8 cellular contexts compared by ENCODE assay signal in the genomic region with DNA sequence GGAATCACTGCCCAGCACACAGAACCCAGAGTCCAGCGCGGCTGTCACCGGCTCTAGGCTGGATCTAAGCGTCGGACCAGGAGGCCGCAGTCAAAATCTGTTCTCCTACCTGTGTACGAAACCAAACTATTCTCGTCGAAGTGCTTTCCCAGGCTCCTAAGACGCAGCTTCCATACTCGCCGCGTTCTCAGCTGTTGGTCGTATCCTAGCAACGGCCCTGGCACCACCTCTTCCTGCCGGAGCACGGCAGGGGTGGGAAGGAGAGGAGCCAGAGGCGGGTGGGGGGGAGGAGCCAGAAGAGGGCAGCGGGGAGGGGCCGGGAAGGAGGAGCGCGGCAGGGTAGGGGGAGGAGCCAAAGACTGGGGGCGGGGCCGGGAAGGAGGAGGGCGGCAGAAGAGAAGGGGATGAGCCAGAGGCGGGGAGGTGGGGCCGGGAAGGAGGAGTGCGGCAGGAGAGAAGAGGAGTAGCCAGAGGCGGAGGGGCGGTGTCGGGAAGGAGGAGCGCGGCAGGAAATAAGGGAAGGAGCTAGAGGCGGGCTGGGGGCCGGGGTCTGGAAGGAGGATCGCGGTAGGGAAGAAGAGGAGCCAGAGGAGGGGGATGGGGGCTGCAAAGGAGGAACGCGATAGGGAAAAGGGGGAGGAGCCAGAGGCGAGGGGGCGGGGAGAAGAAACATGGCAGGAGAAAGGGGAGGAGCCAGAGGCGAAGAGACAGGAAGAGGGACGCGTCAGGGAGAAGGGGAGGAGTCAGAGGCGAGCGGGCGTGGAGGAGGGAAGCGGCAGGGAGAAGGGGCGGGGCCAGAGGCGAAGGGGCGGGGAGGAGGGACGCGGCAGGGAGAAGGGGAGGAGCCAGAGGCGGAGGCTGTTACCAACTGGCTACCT. TPM values are rescaled to one million over a fixed set of nuclear protein-coding genes. Genes with fewer than 3 reads are reported as not detected.
DNase-seq lines count a peak whose midpoint lies in the region; ATAC-seq and TF ChIP-seq lines count a peak whose summit lies in the region.

IQUB (minus strand) TSS at position 213 of the 878 bp plus-strand sequence. CDS start 22,255 bp downstream, outside the sequence.

- peaks cover 16% of the 10 kb centered on the region for H3K27me3 Mint-ChIP-seq in WTC11 (ENCODE audit: low read depth)

- TF ChIP-seq CTCF in AG04449 (IDR thresholded peaks at IDR 0.05; ENCODE audit: insufficient read depth, low read length, missing control alignments) (no peak), WTC11 (IDR thresholded peaks at IDR 0.05) (no peak), cardiac fibroblast (IDR thresholded peaks at IDR 0.05; ENCODE audit: low read depth, low read length) (no peak)

- POLR2A ChIA-PET in AG04449 (lab: Yijun Ruan, JAX) = interaction anchor here (0.5 kb wide), 1 partner anchor 1603 kb away, joined by 3 read pairs; no protein-coding TSS in a partner anchor
- POLR2A ChIA-PET in WTC11 (lab: Charles Lee) = interaction anchor here (0.6 to 1.0 kb wide), 3 partner anchors 23 to 290 kb away, joined by 3 to 4 read pairs (median 3); partner anchors contain the start of genes NDUFA5 and WASL

- peak; percentile 76 for DNase-seq in AG04449 (ENCODE audit: low read depth, low spot score)
- DNase-seq in NCI-H2227 (lab: John Stamatoyannopoulos, UW; ENCODE audit: unreplicated experiment) = peak; percentile 98
- peak; percentile 98 for DNase-seq in WTC11 (ENCODE audit: low spot score)
- DNase-seq in cardiac fibroblast (ENCODE audit: low read depth in 2 of 2) = peak; percentile 98
- peak; percentile 93 for DNase-seq in inferior parietal cortex (ENCODE audit: extremely low spot score)
- DNase-seq in smooth muscle cell of the brain vasculature (ENCODE audit: low read depth, low spot score) = peak; percentile 89

- H3K4me3 Mint-ChIP-seq in WTC11 = peak within 1 kb of the TSS; percentile 84

- H3K4me3 ChIP-seq in AG04449 (ENCODE audit: low read depth, low read length) = peak within 1 kb of the TSS; percentile 69
- peak within 1 kb of the TSS; percentile 66 to 73 for H3K4me3 ChIP-seq in cardiac fibroblast (replicated peaks in 1 of 2; ENCODE audit: low read depth in 2 of 2, low read length in 2 of 2)

- no peaks in the 10 kb centered on the region for H3K9me3 Mint-ChIP-seq in WTC11

- no peaks in the 10 kb centered on the region for H3K36me3 Mint-ChIP-seq in WTC11

- CTCF ChIA-PET in AG04449 (lab: Yijun Ruan, JAX) = interaction anchor here (0.7 to 2.0 kb wide), 5 partner anchors 37 to 102 kb away, joined by 3 to 21 read pairs (median 4); no protein-coding TSS in a partner anchor
- CTCF ChIA-PET in WTC11 (lab: Charles Lee) = interaction anchor here (0.6 to 2.6 kb wide), 6 partner anchors 23 to 1184 kb away, joined by 3 to 31 read pairs (median 3); partner anchors contain the start of gene NDUFA5

- ATAC-seq in GM18907 (IDR thresholded peaks at IDR 0.05; ENCODE audit: unreplicated experiment) = peak; percentile 78
- peak; percentile 74 for ATAC-seq in HG03139 (IDR thresholded peaks at IDR 0.05; ENCODE audit: unreplicated experiment)
- peak; percentile 88 for ATAC-seq in WTC11

- peaks cover 17% of the 10 kb centered on the region for H3K4me1 Mint-ChIP-seq in WTC11

- H3K27ac Mint-ChIP-seq in WTC11 = peak within 1 kb of the TSS; percentile 88

TF ChIP-seq in WTC11, 78 proteins besides CTCF, POLR2A, EP300 and RAD21:
- TF ChIP-seq, protein P1, sequence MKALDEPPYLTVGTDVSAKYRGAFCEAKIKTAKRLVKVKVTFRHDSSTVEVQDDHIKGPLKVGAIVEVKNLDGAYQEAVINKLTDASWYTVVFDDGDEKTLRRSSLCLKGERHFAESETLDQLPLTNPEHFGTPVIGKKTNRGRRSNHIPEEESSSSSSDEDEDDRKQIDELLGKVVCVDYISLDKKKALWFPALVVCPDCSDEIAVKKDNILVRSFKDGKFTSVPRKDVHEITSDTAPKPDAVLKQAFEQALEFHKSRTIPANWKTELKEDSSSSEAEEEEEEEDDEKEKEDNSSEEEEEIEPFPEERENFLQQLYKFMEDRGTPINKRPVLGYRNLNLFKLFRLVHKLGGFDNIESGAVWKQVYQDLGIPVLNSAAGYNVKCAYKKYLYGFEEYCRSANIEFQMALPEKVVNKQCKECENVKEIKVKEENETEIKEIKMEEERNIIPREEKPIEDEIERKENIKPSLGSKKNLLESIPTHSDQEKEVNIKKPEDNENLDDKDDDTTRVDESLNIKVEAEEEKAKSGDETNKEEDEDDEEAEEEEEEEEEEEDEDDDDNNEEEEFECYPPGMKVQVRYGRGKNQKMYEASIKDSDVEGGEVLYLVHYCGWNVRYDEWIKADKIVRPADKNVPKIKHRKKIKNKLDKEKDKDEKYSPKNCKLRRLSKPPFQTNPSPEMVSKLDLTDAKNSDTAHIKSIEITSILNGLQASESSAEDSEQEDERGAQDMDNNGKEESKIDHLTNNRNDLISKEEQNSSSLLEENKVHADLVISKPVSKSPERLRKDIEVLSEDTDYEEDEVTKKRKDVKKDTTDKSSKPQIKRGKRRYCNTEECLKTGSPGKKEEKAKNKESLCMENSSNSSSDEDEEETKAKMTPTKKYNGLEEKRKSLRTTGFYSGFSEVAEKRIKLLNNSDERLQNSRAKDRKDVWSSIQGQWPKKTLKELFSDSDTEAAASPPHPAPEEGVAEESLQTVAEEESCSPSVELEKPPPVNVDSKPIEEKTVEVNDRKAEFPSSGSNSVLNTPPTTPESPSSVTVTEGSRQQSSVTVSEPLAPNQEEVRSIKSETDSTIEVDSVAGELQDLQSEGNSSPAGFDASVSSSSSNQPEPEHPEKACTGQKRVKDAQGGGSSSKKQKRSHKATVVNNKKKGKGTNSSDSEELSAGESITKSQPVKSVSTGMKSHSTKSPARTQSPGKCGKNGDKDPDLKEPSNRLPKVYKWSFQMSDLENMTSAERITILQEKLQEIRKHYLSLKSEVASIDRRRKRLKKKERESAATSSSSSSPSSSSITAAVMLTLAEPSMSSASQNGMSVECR (CRISPR knock-in tag; IDR thresholded peaks at IDR 0.05; ENCODE audit: borderline replicate concordance) = peak; percentile 33; the same call in 1 of the 2 replicates
- 0 out of 2 replicates have a peak, but pooled peaks have one; percentile 50 for TF ChIP-seq ZNF263 (CRISPR knock-in tag; IDR thresholded peaks at IDR 0.05; ENCODE audit: low read depth)
- no peak for TF ChIP-seq ZNF671 (CRISPR knock-in tag; IDR thresholded peaks at IDR 0.05)

RNA-seq across cellular contexts. Expression of gene IQUB, which starts in this region (rescaled TPM):
- total RNA-seq in WTC11 (2021) = 0.62 to 0.77 TPM (median 0.71 TPM) in 3 replicates

Comparison
In these comparisons a context has a peak if more than half of its experiments do, and no peak if none do; other contexts are left out.
1. Peak in every context shown above with its lines: DNase-seq, ATAC-seq and H3K4me3 ChIP-seq.
2. Peak in DNase-seq and ATAC-seq in WTC11; RNA of the gene not detected or under 1 TPM.